Comparison of ENCODE assay signal across 20 cellular contexts in genomic region chr6:146183831-146184230, GRCh38.
"Had no signal": no experiment of that assay in that cellular context is flagged by ENCODE, and none has a peak within 500 bp of the region (broad histone marks: within the 10 kb centered on the region; RNA-seq: fewer than 3 reads in every experiment).

No MANE protein-coding gene starts in this region.

- DNase-seq: cortex of kidney; effector memory CD8-positive, alpha-beta T cell; foreskin keratinocyte; glutamatergic neuron; heart right ventricle; hippocampal formation; left cardiac atrium; left lung; mesenchymal stem cell; mucosa of descending colon; naive B cell; stimulated activated CD4-positive, alpha-beta T cell treated with anti-CD3 and anti-CD28 coated beads, Interleukin-12 subunit alpha, Interleukin-12 subunit beta, amount 100 ng/mL, for 4 hours; stimulated activated CD4-positive, alpha-beta T cell treated with anti-CD3 and anti-CD28 coated beads, Interleukin-1b, Interleukin-23, amount 100 ng/mL, for 48 hours; stimulated activated CD4-positive, alpha-beta T cell treated with anti-CD3 and anti-CD28 coated beads, Interleukin-4, amount 100 ng/mL, for 1 hour; stimulated activated CD8-positive, alpha-beta memory T cell treated with anti-CD3 and anti-CD28 coated beads, Interleukin-4, amount 100 ng/mL, for 48 hours; stimulated activated naive CD4-positive, alpha-beta T cell; stimulated activated naive CD8-positive, alpha-beta T cell treated with anti-CD3 and anti-CD28 coated beads, Interleukin-15, amount 100 ng/mL, for 72 hours; transverse colon; upper lobe of right lung; uterus had no signal
